ENCODE assay signal across 8 cellular contexts in the genomic region with DNA sequence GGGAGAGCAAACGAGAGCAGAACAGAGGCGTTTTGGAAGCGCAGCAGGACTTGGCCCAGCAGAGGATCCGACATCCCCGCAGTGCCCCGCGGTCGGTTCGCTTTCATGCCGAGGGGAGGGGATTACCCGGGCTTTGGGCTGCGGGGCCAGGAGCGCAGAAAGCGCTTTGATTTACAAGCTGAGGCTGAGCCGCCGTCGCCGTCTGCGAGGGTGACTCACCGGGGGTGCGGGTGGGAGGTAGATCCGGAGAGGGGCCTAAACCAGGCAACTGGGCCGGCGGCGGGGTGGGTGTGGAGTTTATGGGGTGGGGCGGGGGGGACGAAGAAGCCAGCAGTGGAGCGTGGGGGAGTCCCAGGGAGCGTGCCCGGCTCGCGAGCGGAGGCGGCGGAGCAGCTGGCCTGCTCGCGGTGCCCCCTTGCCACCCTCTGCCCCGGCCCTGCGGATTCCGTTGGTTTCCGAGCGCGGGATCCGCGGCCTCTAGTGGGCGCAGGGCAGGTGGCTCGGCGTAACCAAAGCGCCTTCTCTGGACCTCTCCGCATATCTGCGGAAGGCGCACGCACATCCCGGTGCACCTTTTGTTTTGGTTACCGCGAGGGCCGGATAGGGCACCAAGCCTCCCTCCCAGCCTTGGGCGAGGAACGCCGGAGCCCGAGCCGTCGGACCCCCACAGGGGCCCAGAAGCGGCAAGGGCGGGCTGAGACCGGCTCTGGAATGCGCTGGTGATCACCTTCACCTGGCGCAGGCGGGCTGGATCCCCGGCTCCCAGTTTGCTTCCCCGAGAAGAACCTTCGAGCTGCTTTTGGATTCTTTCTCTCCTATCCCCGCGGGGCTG. TPM values are rescaled to one million over a fixed set of nuclear protein-coding genes. Genes with fewer than 3 reads are reported as not detected.
A peak's percentile ranks its signal among the peaks of the same experiment; 100 is the strongest.
DNase-seq lines count a peak whose midpoint lies in the region; ATAC-seq, FAIRE-seq and TF ChIP-seq lines count a peak whose summit lies in the region.

No MANE protein-coding gene starts in this region.

- H3K4me1 Mint-ChIP-seq in stimulated activated naive CD8-positive, alpha-beta T cell treated with anti-CD3 and anti-CD28 coated beads, Interleukin-15, amount 100 ng/mL, for 72 hours: peaks cover 21% of the 10 kb centered on the region

- peaks cover 2% of the 10 kb centered on the region for H3K79me2 ChIP-seq in endothelial cell of umbilical vein (ENCODE audit: control insufficient read depth, insufficient read depth, low read length)

- peak overlapping the region; percentile 41 for H2AFZ ChIP-seq in endothelial cell of umbilical vein (ENCODE audit: low read depth, low read length)

- H3K36me3 ChIP-seq in endothelial cell of umbilical vein (ENCODE audit: control insufficient read depth in 2 of 2, extremely low read depth in 1 of 2, insufficient read depth in 2 of 2, low read length in 2 of 2): peaks cover 2 to 4% of the 10 kb centered on the region in 2 experiments
- no peaks in the 10 kb centered on the region for H3K36me3 ChIP-seq in muscle layer of duodenum (ENCODE audit: control insufficient read depth in 1 of 2, insufficient read depth in 2 of 2, low read length in 2 of 2)

- ATAC-seq in stimulated activated naive CD8-positive, alpha-beta T cell treated with anti-CD3 and anti-CD28 coated beads, Interleukin-15, amount 100 ng/mL, for 72 hours: peak; percentile 74
- ATAC-seq in HG03457 (IDR thresholded peaks at IDR 0.05; ENCODE audit: unreplicated experiment): no peak

- H4K20me1 ChIP-seq in endothelial cell of umbilical vein (replicated peaks; ENCODE audit: control insufficient read depth, extremely low read depth, insufficient read depth, low read length): peaks cover 2% of the 10 kb centered on the region

- POLR2A ChIA-PET in GM10248 (lab: Yijun Ruan, JAX) (no interaction called here), endothelial cell of umbilical vein (lab: Charles Lee) (interaction anchor here (0.6 kb wide), 1 partner anchor 97 kb away, joined by 4 read pairs; no protein-coding TSS in a partner anchor)

- TF ChIP-seq CTCF in GM10248 (IDR thresholded peaks at IDR 0.05; ENCODE audit: control extremely low read depth, extremely low read depth, low read depth, missing control alignments) (peak; percentile 48), endothelial cell of umbilical vein (IDR thresholded peaks at IDR 0.05; ENCODE audit: extremely low read depth in 1 of 2, insufficient read depth in 1 of 2, low read depth in 1 of 2, low read length in 2 of 2) (peak; percentile 36 to 65)

- H3K4me1 ChIP-seq in endothelial cell of umbilical vein (ENCODE audit: control insufficient read depth, extremely low read depth, insufficient read depth, low read length) (peaks cover 8% of the 10 kb centered on the region), muscle layer of duodenum (ENCODE audit: control insufficient read depth in 1 of 2, insufficient read depth in 2 of 2, low read length in 2 of 2) (peaks cover 0 to 18% of the 10 kb centered on the region in 2 donors)

- H3K9me3 Mint-ChIP-seq in stimulated activated naive CD8-positive, alpha-beta T cell treated with anti-CD3 and anti-CD28 coated beads, Interleukin-15, amount 100 ng/mL, for 72 hours: no peaks in the 10 kb centered on the region

- H3K27me3 Mint-ChIP-seq in stimulated activated naive CD8-positive, alpha-beta T cell treated with anti-CD3 and anti-CD28 coated beads, Interleukin-15, amount 100 ng/mL, for 72 hours: peaks cover 77% of the 10 kb centered on the region

- H3K27ac ChIP-seq in endothelial cell of umbilical vein (ENCODE audit: insufficient read depth, low read depth, low read length) (peak overlapping the region; percentile 7), muscle layer of duodenum (ENCODE audit: low read length) (no peak overlapping the region)

- CTCF ChIA-PET in GM10248 (lab: Yijun Ruan, JAX) (no interaction called here), endothelial cell of umbilical vein (lab: Charles Lee) (interaction anchor here (1.0 to 3.8 kb wide), 5 partner anchors 65 to 531 kb away, joined by 3 to 15 read pairs (median 5); no protein-coding TSS in a partner anchor)

- no peaks in the 10 kb centered on the region for H3K9me1 ChIP-seq in endothelial cell of umbilical vein (replicated peaks; ENCODE audit: control insufficient read depth, extremely low read depth, insufficient read depth, low read length)

- intact Hi-C loops in endothelial cell of umbilical vein (cut with micrococcal nuclease): loop anchor here (1.0 to 5.0 kb wide), 7 partner anchors 72 to 531 kb away; a partner anchor contains a TSS

- dilution Hi-C loops in endothelial cell of umbilical vein (cut with MboI; ENCODE audit: extremely low pct_ligation_motif_present, low sequenced_read_pairs): no loop called here

- peak overlapping the region; percentile 70 to 94 (median 81) for H3K4me3 ChIP-seq in endothelial cell of umbilical vein (replicated peaks in 1 of 3; ENCODE audit: insufficient read depth in 1 of 3, low read depth in 1 of 3, low read length in 3 of 3)
- peak overlapping the region; percentile 38 to 93 for H3K4me3 ChIP-seq in muscle layer of duodenum (ENCODE audit: low read depth in 1 of 2, low read length in 2 of 2)

- BruUV-seq in endothelial cell of umbilical vein (replicated peaks; lab: Mats Ljungman, UMichigan): no TSS peak

- H3K9me3 ChIP-seq in endothelial cell of umbilical vein (replicated peaks; ENCODE audit: control insufficient read depth, insufficient read depth, low read length) (no peaks in the 10 kb centered on the region), muscle layer of duodenum (ENCODE audit: control insufficient read depth in 1 of 2, low read length in 2 of 2) (no peaks in the 10 kb centered on the region)

- H3K4me3 Mint-ChIP-seq in stimulated activated naive CD8-positive, alpha-beta T cell treated with anti-CD3 and anti-CD28 coated beads, Interleukin-15, amount 100 ng/mL, for 72 hours: peak overlapping the region; percentile 85 to 91

- peak overlapping the region; percentile 66 for H3K9ac ChIP-seq in endothelial cell of umbilical vein (replicated peaks; ENCODE audit: extremely low read depth, insufficient read depth, low read length)

- peak overlapping the region; percentile 70 for H3K4me2 ChIP-seq in endothelial cell of umbilical vein (ENCODE audit: insufficient read depth, low read length)

- TF ChIP-seq POLR2A in endothelial cell of umbilical vein (IDR thresholded peaks at IDR 0.05; ENCODE audit: low read depth, low read length): no peak

- H3K27me3 ChIP-seq in endothelial cell of umbilical vein (ENCODE audit: control insufficient read depth in 2 of 2, insufficient read depth in 2 of 2, low read length in 2 of 2) (no peaks in the 10 kb centered on the region), muscle layer of duodenum (ENCODE audit: low read depth, low read length) (peaks cover 11% of the 10 kb centered on the region)

- peak; percentile 79 for FAIRE-seq in endothelial cell of umbilical vein (lab: Jason Lieb, UNC)

- no peak overlapping the region for H3K27ac Mint-ChIP-seq in stimulated activated naive CD8-positive, alpha-beta T cell treated with anti-CD3 and anti-CD28 coated beads, Interleukin-15, amount 100 ng/mL, for 72 hours

- peak; percentile 59 for DNase-seq in GM10248 (ENCODE audit: extremely low spot score)
- DNase-seq in NCI-H1105 (lab: John Stamatoyannopoulos, UW): peak; percentile 57
- DNase-seq in activated CD8-positive, alpha-beta memory T cell treated with anti-CD3 and anti-CD28 coated beads for 48 hours (ENCODE audit: low read depth in 2 of 3, low spot score in 2 of 3): peak; percentile 10 to 36 (median 27)
- DNase-seq in endothelial cell of umbilical vein (ENCODE audit: low read depth, low spot score): peak; percentile 72
- DNase-seq in stimulated activated naive CD8-positive, alpha-beta T cell treated with anti-CD3 and anti-CD28 coated beads, Interleukin-15, amount 100 ng/mL, for 72 hours: peak; percentile 70 to 71
- DNase-seq in NCI-H1930 (lab: John Stamatoyannopoulos, UW): no peak

TF ChIP-seq in endothelial cell of umbilical vein, 7 proteins besides CTCF, POLR2A, EP300 and RAD21:
- TF ChIP-seq, protein P1, sequence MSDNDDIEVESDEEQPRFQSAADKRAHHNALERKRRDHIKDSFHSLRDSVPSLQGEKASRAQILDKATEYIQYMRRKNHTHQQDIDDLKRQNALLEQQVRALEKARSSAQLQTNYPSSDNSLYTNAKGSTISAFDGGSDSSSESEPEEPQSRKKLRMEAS (IDR thresholded peaks at IDR 0.05; ENCODE audit: insufficient read depth, insufficient read length): no peak
- TF ChIP-seq MYC (IDR thresholded peaks at IDR 0.05; ENCODE audit: low read depth, low read length) (no peak), FOS (IDR thresholded peaks at IDR 0.05; ENCODE audit: borderline replicate concordance, insufficient read depth, low read length) (peak; percentile 42)

RNA-seq across cellular contexts. Expression of a gene that starts 2.6 kb away (rescaled TPM):
- total RNA-seq in endothelial cell of umbilical vein: 4.7 and 7.5 TPM in 2 replicates
- polyA plus RNA-seq in endothelial cell of umbilical vein: 1.8 and 2.1 TPM in 2 replicates
- 1.6 and 2.1 TPM in 2 replicates for polyA plus RNA-seq in endothelial cell of umbilical vein (2011; cell fraction: cytosol; rRNA removed)
- polyA plus RNA-seq in endothelial cell of umbilical vein (2011; cell fraction: nucleus; rRNA removed): 2.6 and 2.9 TPM in 2 replicates
- 2.0 and 2.1 TPM in 2 replicates for polyA plus RNA-seq in endothelial cell of umbilical vein (2012)
- 5.5 and 9.0 TPM in 2 replicates for polyA minus RNA-seq in endothelial cell of umbilical vein
- polyA minus RNA-seq in endothelial cell of umbilical vein (2011; cell fraction: cytosol; rRNA and poly(A)+ RNA removed): 7.1 TPM
- polyA minus RNA-seq in endothelial cell of umbilical vein (2011; cell fraction: nucleus; rRNA and poly(A)+ RNA removed): 2.7 and 5.0 TPM in 2 replicates

RNA-seq across cellular contexts. Expression of a gene that starts 13.0 kb away (rescaled TPM):
- 55.7 and 58.0 TPM in 2 replicates for total RNA-seq in endothelial cell of umbilical vein
- 32.9 and 35.7 TPM in 2 replicates for polyA plus RNA-seq in endothelial cell of umbilical vein
- polyA plus RNA-seq in endothelial cell of umbilical vein (2011; cell fraction: cytosol; rRNA removed): 50.8 and 52.6 TPM in 2 replicates
- polyA plus RNA-seq in endothelial cell of umbilical vein (2011; cell fraction: nucleus; rRNA removed): 37.5 and 37.6 TPM in 2 replicates
- 37.0 and 59.1 TPM in 2 replicates for polyA plus RNA-seq in endothelial cell of umbilical vein (2012)
- 35.9 and 49.4 TPM in 2 replicates for polyA minus RNA-seq in endothelial cell of umbilical vein
- polyA minus RNA-seq in endothelial cell of umbilical vein (2011; cell fraction: cytosol; rRNA and poly(A)+ RNA removed): 16.3 TPM
- 91.2 and 106 TPM in 2 replicates for polyA minus RNA-seq in endothelial cell of umbilical vein (2011; cell fraction: nucleus; rRNA and poly(A)+ RNA removed)

Comparison
In these comparisons a context has a peak if more than half of its experiments do, and no peak if none do; other contexts are left out.
1. DNase-seq: peak in GM10248 (single experiment), NCI-H1105 (single experiment), activated CD8-positive, alpha-beta memory T cell treated with anti-CD3 and anti-CD28 coated beads for 48 hours (3 of 3), endothelial cell of umbilical vein (single experiment) and stimulated activated naive CD8-positive, alpha-beta T cell treated with anti-CD3 and anti-CD28 coated beads, Interleukin-15, amount 100 ng/mL, for 72 hours (2 of 2); none in NCI-H1930 (0 of 2).